Comparison of ENCODE assay signal across 10 cellular contexts in genomic region chr3:14391033-14391432, GRCh38. TPM values are rescaled to one million over a fixed set of nuclear protein-coding genes. Genes with fewer than 3 reads are reported as not detected.
DNase-seq lines count a peak whose midpoint lies in the region; ATAC-seq and TF ChIP-seq lines count a peak whose summit lies in the region.
"Had no signal": no experiment of that assay in that cellular context is flagged by ENCODE, and none has a peak within 500 bp of the region (broad histone marks: within the 10 kb centered on the region; RNA-seq: fewer than 3 reads in every experiment).

No MANE protein-coding gene starts in this region.

- H3K79me2 ChIP-seq in PC-3 (ENCODE audit: low read length), result no peaks in the 10 kb centered on the region
- H3K79me2 ChIP-seq: parathyroid adenoma had no signal

- no peaks in the 10 kb centered on the region for H3K36me3 ChIP-seq in PC-3 (ENCODE audit: low read depth, low read length)
- no peaks in the 10 kb centered on the region for H3K36me3 ChIP-seq in gastrocnemius medialis
- H3K36me3 ChIP-seq: upper lobe of left lung had no signal

- no peak overlapping the region for H3K4me3 ChIP-seq in PC-3 (ENCODE audit: low read length)
- no peak overlapping the region for H3K4me3 ChIP-seq in fibroblast of the aortic adventitia (ENCODE audit: low read depth, low read length)
- H3K4me3 ChIP-seq in gastrocnemius medialis, result no peak overlapping the region
- H3K4me3 ChIP-seq: upper lobe of left lung had no signal

- no peak overlapping the region for H3K9ac ChIP-seq in PC-3 (ENCODE audit: low read length)
- H3K9ac ChIP-seq: parathyroid adenoma had no signal

- no peak overlapping the region for H3K4me3 Mint-ChIP-seq in activated naive CD4-positive, alpha-beta T cell treated with anti-CD3 and anti-CD28 coated beads, Interleukin-2, amount 10 ng/mL, durations not matched to agents 7 days and 5 days

- intact Hi-C loops in PC-3 (cut with micrococcal nuclease) (no loop called here), gastrocnemius medialis (cut with DNase I; ENCODE audit: low total_unique reads) (loop anchor here (2.0 to 5.0 kb wide), 2 partner anchors 18 to 89 kb away; no protein-coding TSS in a partner anchor)

- no peak overlapping the region for H3K27ac Mint-ChIP-seq in activated naive CD4-positive, alpha-beta T cell treated with anti-CD3 and anti-CD28 coated beads, Interleukin-2, amount 10 ng/mL, durations not matched to agents 7 days and 5 days

- no peaks in the 10 kb centered on the region for H3K9me2 ChIP-seq in PC-3 (replicated peaks; ENCODE audit: low read length)

- no peak overlapping the region for H2AFZ ChIP-seq in PC-3 (ENCODE audit: low read length)
- H2AFZ ChIP-seq: parathyroid adenoma had no signal

- TF ChIP-seq CTCF in PC-3 (conservative IDR thresholded peaks at IDR 0.05; ENCODE audit: low read depth, low read length) (no peak), fibroblast of the aortic adventitia (IDR thresholded peaks at IDR 0.05; ENCODE audit: insufficient read depth, low read length) (no peak), gastrocnemius medialis (IDR thresholded peaks at IDR 0.05 in 4 of 5, conservative IDR thresholded peaks at IDR 0.05 in 1 of 5) (no peak)

- no peaks in the 10 kb centered on the region for H3K9me3 Mint-ChIP-seq in activated naive CD4-positive, alpha-beta T cell treated with anti-CD3 and anti-CD28 coated beads, Interleukin-2, amount 10 ng/mL, durations not matched to agents 7 days and 5 days

- H3K27me3 ChIP-seq in PC-3 (ENCODE audit: low read length) (no peaks in the 10 kb centered on the region), gastrocnemius medialis (no peaks in the 10 kb centered on the region)
- H3K27me3 ChIP-seq: upper lobe of left lung had no signal

- H3K27ac ChIP-seq in PC-3 (ENCODE audit: low read length) (no peak overlapping the region), gastrocnemius medialis (peak overlapping the region; percentile 90 to 99 (median 94))
- H3K27ac ChIP-seq: parathyroid adenoma had no signal

- peaks cover under 1% of the 10 kb centered on the region for H3K4me1 Mint-ChIP-seq in activated naive CD4-positive, alpha-beta T cell treated with anti-CD3 and anti-CD28 coated beads, Interleukin-2, amount 10 ng/mL, durations not matched to agents 7 days and 5 days

- H3F3A ChIP-seq in PC-3 (ENCODE audit: low read length, unreplicated experiment), result no peaks in the 10 kb centered on the region

- peak in 1 of 2 donors; percentile 21 for TF ChIP-seq POLR2A in gastrocnemius medialis (IDR thresholded peaks at IDR 0.05)

- no peak overlapping the region for H3K4me2 ChIP-seq in PC-3 (ENCODE audit: low read length)

- peak; percentile 37; the same call in 1 of the 2 replicates for ATAC-seq in PC-3
- ATAC-seq in gastrocnemius medialis, result peak; percentile 86 to 87
- ATAC-seq in GM21367 (IDR thresholded peaks at IDR 0.05; ENCODE audit: unreplicated experiment), result no peak
- ATAC-seq in HG03457 (IDR thresholded peaks at IDR 0.05; ENCODE audit: unreplicated experiment), result no peak
- no peak for ATAC-seq in HG02981 (IDR thresholded peaks at IDR 0.05; ENCODE audit: unreplicated experiment)

- peaks cover 50% of the 10 kb centered on the region for H3K27me3 Mint-ChIP-seq in activated naive CD4-positive, alpha-beta T cell treated with anti-CD3 and anti-CD28 coated beads, Interleukin-2, amount 10 ng/mL, durations not matched to agents 7 days and 5 days

- H4K20me1 ChIP-seq in PC-3 (ENCODE audit: low read length), result no peaks in the 10 kb centered on the region

- in situ Hi-C loops in gastrocnemius medialis (cut with MboI; ENCODE audit: low sequenced_read_pairs in 4 of 4), result loop anchor here in 2 of 4 donors (10.0 kb wide), 2 partner anchors 66 to 106 kb away; no protein-coding TSS in a partner anchor

- H3K4me1 ChIP-seq in PC-3 (ENCODE audit: insufficient read depth, low read length), result no peaks in the 10 kb centered on the region
- H3K4me1 ChIP-seq in gastrocnemius medialis, result peaks cover 31 to 34% of the 10 kb centered on the region in 2 donors
- H3K4me1 ChIP-seq: parathyroid adenoma had no signal

- H3K9me3 ChIP-seq in PC-3 (ENCODE audit: low read length) (no peaks in the 10 kb centered on the region), gastrocnemius medialis (no peaks in the 10 kb centered on the region)
- H3K9me3 ChIP-seq: upper lobe of left lung had no signal

- BruUV-seq in PC-3 (replicated peaks; lab: Mats Ljungman, UMichigan), result no TSS peak

- H3K36me3 Mint-ChIP-seq in activated naive CD4-positive, alpha-beta T cell treated with anti-CD3 and anti-CD28 coated beads, Interleukin-2, amount 10 ng/mL, durations not matched to agents 7 days and 5 days, result no peaks in the 10 kb centered on the region

- DNase-seq in HCEC 1CT, result peak; percentile 76
- peak; percentile 54 for DNase-seq in PC-3
- peak; percentile 83 for DNase-seq in fibroblast of the aortic adventitia (ENCODE audit: low read depth)
- DNase-seq in gastrocnemius medialis, result peak; percentile 88 to 94
- DNase-seq in activated naive CD4-positive, alpha-beta T cell treated with anti-CD3 and anti-CD28 coated beads, Interleukin-2, amount 10 ng/mL, durations not matched to agents 7 days and 5 days, result no peak

- CTCF ChIA-PET in PC-3 (lab: Charles Lee), result no interaction called here
- CTCF ChIA-PET in activated naive CD4-positive, alpha-beta T cell treated with anti-CD3 and anti-CD28 coated beads, Interleukin-2, amount 10 ng/mL, durations not matched to agents 7 days and 5 days (lab: Charles Lee), result interaction anchor here (0.8 kb wide), 1 partner anchor 41 kb away, joined by 4 read pairs; no protein-coding TSS in a partner anchor

- POLR2A ChIA-PET in PC-3 (lab: Charles Lee; ENCODE audit: unreplicated experiment), result no interaction called here

RNA-seq across cellular contexts. Expression of gene SLC6A6, which starts 11.4 kb away (rescaled TPM):
- total RNA-seq in PC-3 (2014; rRNA removed) (28.1 and 31.9 TPM in 2 replicates), fibroblast of the aortic adventitia (ENCODE audit: low replicate concordance) (5.9 and 31.4 TPM in 2 replicates), gastrocnemius medialis (100 to 1,000 TPM in 2 of 4 donors, 10 to 100 TPM in 2; 42.1 to 119 (median 88.7) TPM)

Comparison
In these comparisons a context has a peak if more than half of its experiments do, and no peak if none do; other contexts are left out.
1. ATAC-seq: peak in PC-3 (single experiment) and gastrocnemius medialis (2 of 2); none in GM21367 (single experiment), HG03457 (single experiment) and HG02981 (single experiment).